In the genomic region with DNA sequence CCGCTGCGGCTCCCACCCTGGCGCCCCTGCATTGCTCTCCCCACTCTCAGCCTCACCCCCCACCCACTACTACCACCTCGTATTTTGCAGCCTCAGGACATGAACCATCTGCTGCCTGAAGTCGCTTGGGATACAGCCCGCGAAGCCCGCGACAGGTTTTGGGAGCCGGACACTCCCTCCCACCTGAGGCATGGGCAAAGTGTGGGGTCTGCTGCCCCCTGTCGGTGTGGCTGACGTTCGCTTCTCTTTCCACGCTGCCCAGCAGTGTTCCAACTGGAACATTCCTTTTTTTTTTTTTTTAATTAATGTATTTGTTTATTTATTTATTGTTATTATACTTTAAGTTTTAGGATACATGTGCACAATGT, we compare ENCODE assay signal across 1 cellular context.
TF ChIP-seq lines count a peak whose summit lies in the region.

No MANE protein-coding gene starts in this region.

TF ChIP-seq in SK-N-SH, 30 proteins besides CTCF, POLR2A, EP300 and RAD21 (continued from another document):
- TF ChIP-seq, protein P1, sequence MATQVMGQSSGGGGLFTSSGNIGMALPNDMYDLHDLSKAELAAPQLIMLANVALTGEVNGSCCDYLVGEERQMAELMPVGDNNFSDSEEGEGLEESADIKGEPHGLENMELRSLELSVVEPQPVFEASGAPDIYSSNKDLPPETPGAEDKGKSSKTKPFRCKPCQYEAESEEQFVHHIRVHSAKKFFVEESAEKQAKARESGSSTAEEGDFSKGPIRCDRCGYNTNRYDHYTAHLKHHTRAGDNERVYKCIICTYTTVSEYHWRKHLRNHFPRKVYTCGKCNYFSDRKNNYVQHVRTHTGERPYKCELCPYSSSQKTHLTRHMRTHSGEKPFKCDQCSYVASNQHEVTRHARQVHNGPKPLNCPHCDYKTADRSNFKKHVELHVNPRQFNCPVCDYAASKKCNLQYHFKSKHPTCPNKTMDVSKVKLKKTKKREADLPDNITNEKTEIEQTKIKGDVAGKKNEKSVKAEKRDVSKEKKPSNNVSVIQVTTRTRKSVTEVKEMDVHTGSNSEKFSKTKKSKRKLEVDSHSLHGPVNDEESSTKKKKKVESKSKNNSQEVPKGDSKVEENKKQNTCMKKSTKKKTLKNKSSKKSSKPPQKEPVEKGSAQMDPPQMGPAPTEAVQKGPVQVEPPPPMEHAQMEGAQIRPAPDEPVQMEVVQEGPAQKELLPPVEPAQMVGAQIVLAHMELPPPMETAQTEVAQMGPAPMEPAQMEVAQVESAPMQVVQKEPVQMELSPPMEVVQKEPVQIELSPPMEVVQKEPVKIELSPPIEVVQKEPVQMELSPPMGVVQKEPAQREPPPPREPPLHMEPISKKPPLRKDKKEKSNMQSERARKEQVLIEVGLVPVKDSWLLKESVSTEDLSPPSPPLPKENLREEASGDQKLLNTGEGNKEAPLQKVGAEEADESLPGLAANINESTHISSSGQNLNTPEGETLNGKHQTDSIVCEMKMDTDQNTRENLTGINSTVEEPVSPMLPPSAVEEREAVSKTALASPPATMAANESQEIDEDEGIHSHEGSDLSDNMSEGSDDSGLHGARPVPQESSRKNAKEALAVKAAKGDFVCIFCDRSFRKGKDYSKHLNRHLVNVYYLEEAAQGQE (IDR thresholded peaks at IDR 0.05; ENCODE audit: low read depth, low read length), result no peak
- no peak for TF ChIP-seq JUND (IDR thresholded peaks at IDR 0.05)
- TF ChIP-seq RCOR1 (IDR thresholded peaks at IDR 0.05; ENCODE audit: low read length), result no peak
- no peak for TF ChIP-seq TEAD4 (IDR thresholded peaks at IDR 0.05; ENCODE audit: borderline replicate concordance, insufficient read depth)
- TF ChIP-seq, protein P2, sequence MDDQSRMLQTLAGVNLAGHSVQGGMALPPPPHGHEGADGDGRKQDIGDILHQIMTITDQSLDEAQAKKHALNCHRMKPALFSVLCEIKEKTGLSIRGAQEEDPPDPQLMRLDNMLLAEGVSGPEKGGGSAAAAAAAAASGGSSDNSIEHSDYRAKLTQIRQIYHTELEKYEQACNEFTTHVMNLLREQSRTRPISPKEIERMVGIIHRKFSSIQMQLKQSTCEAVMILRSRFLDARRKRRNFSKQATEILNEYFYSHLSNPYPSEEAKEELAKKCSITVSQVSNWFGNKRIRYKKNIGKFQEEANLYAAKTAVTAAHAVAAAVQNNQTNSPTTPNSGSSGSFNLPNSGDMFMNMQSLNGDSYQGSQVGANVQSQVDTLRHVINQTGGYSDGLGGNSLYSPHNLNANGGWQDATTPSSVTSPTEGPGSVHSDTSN (IDR thresholded peaks at IDR 0.05), result no peak
- TF ChIP-seq TCF12 (IDR thresholded peaks at IDR 0.05), result no peak
- TF ChIP-seq, protein P3, sequence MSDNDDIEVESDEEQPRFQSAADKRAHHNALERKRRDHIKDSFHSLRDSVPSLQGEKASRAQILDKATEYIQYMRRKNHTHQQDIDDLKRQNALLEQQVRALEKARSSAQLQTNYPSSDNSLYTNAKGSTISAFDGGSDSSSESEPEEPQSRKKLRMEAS (IDR thresholded peaks at IDR 0.05; ENCODE audit: low read depth), result no peak
- TF ChIP-seq TAF1 (IDR thresholded peaks at IDR 0.05; ENCODE audit: borderline replicate concordance, low read depth, low read length), result no peak
- no peak for TF ChIP-seq SMC3 (IDR thresholded peaks at IDR 0.05; ENCODE audit: low read depth, low read length)
- TF ChIP-seq GATA2 (CRISPR knock-in tag; IDR thresholded peaks at IDR 0.05), result no peak
- no peak for TF ChIP-seq RFX5 (IDR thresholded peaks at IDR 0.05; ENCODE audit: low read length)
- TF ChIP-seq NFIC (IDR thresholded peaks at IDR 0.05; ENCODE audit: borderline replicate concordance), result no peak
- TF ChIP-seq MEF2A (IDR thresholded peaks at IDR 0.05; ENCODE audit: borderline replicate concordance, low read depth), result no peak
- TF ChIP-seq, protein P4, sequence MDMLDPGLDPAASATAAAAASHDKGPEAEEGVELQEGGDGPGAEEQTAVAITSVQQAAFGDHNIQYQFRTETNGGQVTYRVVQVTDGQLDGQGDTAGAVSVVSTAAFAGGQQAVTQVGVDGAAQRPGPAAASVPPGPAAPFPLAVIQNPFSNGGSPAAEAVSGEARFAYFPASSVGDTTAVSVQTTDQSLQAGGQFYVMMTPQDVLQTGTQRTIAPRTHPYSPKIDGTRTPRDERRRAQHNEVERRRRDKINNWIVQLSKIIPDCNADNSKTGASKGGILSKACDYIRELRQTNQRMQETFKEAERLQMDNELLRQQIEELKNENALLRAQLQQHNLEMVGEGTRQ (IDR thresholded peaks at IDR 0.05; ENCODE audit: borderline replicate concordance, low read depth, low read length), result no peak
- no peak for TF ChIP-seq GABPA (IDR thresholded peaks at IDR 0.05; ENCODE audit: low read depth)
- TF ChIP-seq, protein P5, sequence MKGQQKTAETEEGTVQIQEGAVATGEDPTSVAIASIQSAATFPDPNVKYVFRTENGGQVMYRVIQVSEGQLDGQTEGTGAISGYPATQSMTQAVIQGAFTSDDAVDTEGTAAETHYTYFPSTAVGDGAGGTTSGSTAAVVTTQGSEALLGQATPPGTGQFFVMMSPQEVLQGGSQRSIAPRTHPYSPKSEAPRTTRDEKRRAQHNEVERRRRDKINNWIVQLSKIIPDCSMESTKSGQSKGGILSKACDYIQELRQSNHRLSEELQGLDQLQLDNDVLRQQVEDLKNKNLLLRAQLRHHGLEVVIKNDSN (IDR thresholded peaks at IDR 0.05; ENCODE audit: borderline replicate concordance, low read depth), result no peak
